Comparison of ENCODE assay signal across 29 cellular contexts in genomic region chr15:71104636-71105035, GRCh38. TPM values are rescaled to one million over a fixed set of nuclear protein-coding genes. Genes with fewer than 3 reads are reported as not detected.
"Had no signal": no experiment of that assay in that cellular context is flagged by ENCODE, and none has a peak within 500 bp of the region (broad histone marks: within the 10 kb centered on the region; RNA-seq: fewer than 3 reads in every experiment).

No MANE protein-coding gene starts in this region.

- ATAC-seq: naive thymus-derived CD4-positive, alpha-beta T cell; natural killer cell; psoas muscle; right cardiac atrium; right lobe of liver; stimulated activated memory B cell treated with anti-CD40 and anti-IgM and Interleukin-4, amounts not matched to agents 10 μg/mL and 1 μg/mL and 100 μg/mL, for 72 hours; stimulated activated naive CD8-positive, alpha-beta T cell treated with anti-CD3 and anti-CD28 coated beads, Interleukin-15, amount 100 ng/mL, for 72 hours; stimulated activated naive CD8-positive, alpha-beta T cell treated with anti-CD3 and anti-CD28 coated beads, Interleukin-15, Interleukin-2, amounts not matched to agents 100 U/mL and 50 U/mL, for 24 hours had no signal

- H3K27ac Mint-ChIP-seq: naive thymus-derived CD4-positive, alpha-beta T cell; natural killer cell; neural progenitor cell; progenitor cell of endocrine pancreas; stimulated activated memory B cell treated with anti-CD40 and anti-IgM and Interleukin-4, amounts not matched to agents 10 μg/mL and 1 μg/mL and 100 μg/mL, for 72 hours had no signal

- DNase-seq: naive thymus-derived CD4-positive, alpha-beta T cell; natural killer cell; occipital lobe; ovary; posterior cingulate gyrus; psoas muscle; right cardiac atrium; right lobe of liver; spleen; stimulated activated CD4-positive, alpha-beta T cell treated with anti-CD3 and anti-CD28 coated beads, Interleukin-12 subunit alpha, Interleukin-12 subunit beta, amount 100 ng/mL, for 4 hours; stimulated activated CD4-positive, alpha-beta T cell treated with anti-CD3 and anti-CD28 coated beads, Interleukin-1b, Interleukin-23, amount 100 ng/mL, for 48 hours; stimulated activated CD4-positive, alpha-beta T cell treated with anti-CD3 and anti-CD28 coated beads, Interleukin-4, amount 100 ng/mL, for 1 hour; stimulated activated CD4-positive, alpha-beta T cell treated with anti-CD3 and anti-CD28 coated beads, Interleukin-4, amount 100 ng/mL, for 4 hours; stimulated activated CD8-positive, alpha-beta memory T cell treated with anti-CD3 and anti-CD28 coated beads, Interleukin-4, amount 100 ng/mL, for 48 hours; stimulated activated naive CD4-positive, alpha-beta T cell; stimulated activated naive CD8-positive, alpha-beta T cell treated with anti-CD3 and anti-CD28 coated beads, Interleukin-15, amount 100 ng/mL, for 72 hours; stimulated activated naive CD8-positive, alpha-beta T cell treated with anti-CD3 and anti-CD28 coated beads, Interleukin-15, Interleukin-2, amounts not matched to agents 100 U/mL and 50 U/mL, for 24 hours; thyroid gland; trophoblast cell; upper lobe of left lung had no signal

- H3K4me1 Mint-ChIP-seq: naive thymus-derived CD4-positive, alpha-beta T cell; natural killer cell; neural progenitor cell had no signal

- H3K36me3 ChIP-seq: neural progenitor cell, ovary, right lobe of liver, spleen, thoracic aorta, thyroid gland, tibial nerve, upper lobe of left lung, vagina had no signal

- H3K4me3 Mint-ChIP-seq: naive thymus-derived CD4-positive, alpha-beta T cell; natural killer cell; neural progenitor cell; stimulated activated memory B cell treated with anti-CD40 and anti-IgM and Interleukin-4, amounts not matched to agents 10 μg/mL and 1 μg/mL and 100 μg/mL, for 72 hours; stimulated activated naive CD8-positive, alpha-beta T cell treated with anti-CD3 and anti-CD28 coated beads, Interleukin-15, amount 100 ng/mL, for 72 hours had no signal

- H3K27me3 ChIP-seq: neural progenitor cell, ovary, right lobe of liver, thyroid gland, tibial nerve, upper lobe of left lung, vagina had no signal

- H3K9me3 ChIP-seq: ovary, psoas muscle, right lobe of liver, spleen, thoracic aorta, thyroid gland, tibial nerve, upper lobe of left lung, vagina had no signal

- H3K36me3 Mint-ChIP-seq: naive thymus-derived CD4-positive, alpha-beta T cell; natural killer cell; neural progenitor cell had no signal

- H3K4me1 ChIP-seq: neural progenitor cell, parathyroid adenoma, psoas muscle, spleen, thyroid gland, tibial nerve, upper lobe of left lung, vagina had no signal

- H3K4me3 ChIP-seq: neural progenitor cell, ovary, psoas muscle, right lobe of liver, skin epidermis, smooth muscle cell, spleen, thoracic aorta, thyroid gland, tibial nerve, upper lobe of left lung, vagina had no signal

- H3K27ac ChIP-seq: neural progenitor cell, ovary, parathyroid adenoma, psoas muscle, right lobe of liver, skin epidermis, spleen, thoracic aorta, thyroid gland, tibial nerve, upper lobe of left lung, vagina had no signal

- H3K9me3 Mint-ChIP-seq: natural killer cell; stimulated activated memory B cell treated with anti-CD40 and anti-IgM and Interleukin-4, amounts not matched to agents 10 μg/mL and 1 μg/mL and 100 μg/mL, for 72 hours; stimulated activated naive CD8-positive, alpha-beta T cell treated with anti-CD3 and anti-CD28 coated beads, Interleukin-15, amount 100 ng/mL, for 72 hours had no signal

RNA-seq across cellular contexts. Expression of gene THSD4, which starts 10.6 kb away (rescaled TPM):
- total RNA-seq: naive thymus-derived CD4-positive, alpha-beta T cell; natural killer cell had no signal
- polyA plus RNA-seq: naive thymus-derived CD4-positive, alpha-beta T cell had no signal
